In genomic region chr7:76393116-76394031, GRCh38 we compare ENCODE assay signal across 7 cellular contexts. TPM values are rescaled to one million over a fixed set of nuclear protein-coding genes. Genes with fewer than 3 reads are reported as not detected.
DNase-seq lines count a peak whose midpoint lies in the region; ATAC-seq and TF ChIP-seq lines count a peak whose summit lies in the region.

No MANE protein-coding gene starts in this region.

- H3K9me3 ChIP-seq in ascending aorta (no peaks in the 10 kb centered on the region), hepatocyte (ENCODE audit: low read depth) (no peaks in the 10 kb centered on the region)

- intact Hi-C loops in ascending aorta (cut with DNase I): loop anchor here (1.0 kb wide), 1 partner anchor 34 kb away; no protein-coding TSS in a partner anchor

- H2AFZ ChIP-seq in hepatocyte: peak overlapping the region; percentile 93

- H3K4me3 ChIP-seq in ascending aorta: peak overlapping the region; percentile 70 to 71
- peak overlapping the region; percentile 55 for H3K4me3 ChIP-seq in hepatocyte
- H3K4me3 ChIP-seq in retinal pigment epithelial cell (ENCODE audit: low read length): peak overlapping the region; percentile 53

- peak overlapping the region; percentile 57 to 80 for H3K27ac ChIP-seq in ascending aorta
- peak overlapping the region; percentile 90 for H3K27ac ChIP-seq in hepatocyte

- peak; percentile 74 for DNase-seq in NCI-H1694 (lab: John Stamatoyannopoulos, UW)
- DNase-seq in T-helper 2 cell: peak; percentile 81 to 90 (median 86)
- DNase-seq in ascending aorta (ENCODE audit: low spot score in 2 of 2): peak; percentile 56 to 96
- peak; percentile 97 for DNase-seq in hepatocyte (ENCODE audit: low spot score)
- DNase-seq in retinal pigment epithelial cell (ENCODE audit: low read depth): peak; percentile 23

- no peak for TF ChIP-seq CTCF in ascending aorta (IDR thresholded peaks at IDR 0.05)
- TF ChIP-seq CTCF in hepatocyte (IDR thresholded peaks at IDR 0.05; ENCODE audit: poor library complexity): no peak
- peak; percentile 8 for TF ChIP-seq CTCF in retinal pigment epithelial cell (conservative IDR thresholded peaks at IDR 0.05; ENCODE audit: low read depth, low read length)

- peak; percentile 89 for ATAC-seq in GM18502 (IDR thresholded peaks at IDR 0.05; ENCODE audit: poor library complexity, unreplicated experiment)
- ATAC-seq in HG02884 (IDR thresholded peaks at IDR 0.05; ENCODE audit: unreplicated experiment): peak; percentile 72

- no peaks in the 10 kb centered on the region for H3K9me2 ChIP-seq in hepatocyte (replicated peaks; ENCODE audit: insufficient read depth)

- H3K27me3 ChIP-seq in ascending aorta (no peaks in the 10 kb centered on the region), hepatocyte (no peaks in the 10 kb centered on the region)

- H3K36me3 ChIP-seq in ascending aorta: no peaks in the 10 kb centered on the region
- no peaks in the 10 kb centered on the region for H3K36me3 ChIP-seq in hepatocyte (replicated peaks; ENCODE audit: insufficient read depth, low read depth)

- WGBS in hepatocyte (ENCODE audit: low lambda C conversion rate, missing lambda C conversion rate): 6% methylated on average over 64 of the region's 99 CpGs

- no peaks in the 10 kb centered on the region for H4K20me1 ChIP-seq in hepatocyte (ENCODE audit: insufficient read depth, poor library complexity, severe bottlenecking)

- no peaks in the 10 kb centered on the region for H3K79me2 ChIP-seq in hepatocyte

- peaks cover 5 to 11% of the 10 kb centered on the region in 2 donors for H3K4me1 ChIP-seq in ascending aorta
- peaks cover 12% of the 10 kb centered on the region for H3K4me1 ChIP-seq in hepatocyte (ENCODE audit: insufficient read depth)

- peak overlapping the region; percentile 93 for H3K4me2 ChIP-seq in hepatocyte

RNA-seq across cellular contexts. Expression of gene SSC4D, which starts 16.1 kb away (rescaled TPM):
- total RNA-seq in ascending aorta (not detected), hepatocyte (6.9 and 9.7 TPM in 2 replicates)
- 11.0 and 14.5 TPM in 2 replicates for polyA plus RNA-seq in hepatocyte

RNA-seq across cellular contexts. Expression of gene ZP3, which starts 31.4 kb away (rescaled TPM):
- 1.1 TPM for total RNA-seq in ascending aorta
- not detected in 2 replicates for total RNA-seq in hepatocyte
- polyA plus RNA-seq in hepatocyte: 1.4 TPM in 1 of 2 replicates, not detected in the other

RNA-seq across cellular contexts. Expression of gene YWHAG, which starts 34.6 kb away (rescaled TPM):
- total RNA-seq in ascending aorta: 83.0 TPM
- total RNA-seq in hepatocyte: 106 and 117 TPM in 2 replicates
- polyA plus RNA-seq in hepatocyte: 12.6 and 17.2 TPM in 2 replicates

Comparison
In these comparisons a context has a peak if more than half of its experiments do, and no peak if none do; other contexts are left out.
1. Peak in every context shown above with its lines: DNase-seq, ATAC-seq, H3K4me3 ChIP-seq and H3K27ac ChIP-seq.
2. DNase-seq: peak in every context shown above with its lines; median percentile 97 in hepatocyte; 86 in T-helper 2 cell; 76 in ascending aorta; 74 in NCI-H1694; 23 in retinal pigment epithelial cell.